Comparison of ENCODE assay signal across 1 cellular context in the genomic region with DNA sequence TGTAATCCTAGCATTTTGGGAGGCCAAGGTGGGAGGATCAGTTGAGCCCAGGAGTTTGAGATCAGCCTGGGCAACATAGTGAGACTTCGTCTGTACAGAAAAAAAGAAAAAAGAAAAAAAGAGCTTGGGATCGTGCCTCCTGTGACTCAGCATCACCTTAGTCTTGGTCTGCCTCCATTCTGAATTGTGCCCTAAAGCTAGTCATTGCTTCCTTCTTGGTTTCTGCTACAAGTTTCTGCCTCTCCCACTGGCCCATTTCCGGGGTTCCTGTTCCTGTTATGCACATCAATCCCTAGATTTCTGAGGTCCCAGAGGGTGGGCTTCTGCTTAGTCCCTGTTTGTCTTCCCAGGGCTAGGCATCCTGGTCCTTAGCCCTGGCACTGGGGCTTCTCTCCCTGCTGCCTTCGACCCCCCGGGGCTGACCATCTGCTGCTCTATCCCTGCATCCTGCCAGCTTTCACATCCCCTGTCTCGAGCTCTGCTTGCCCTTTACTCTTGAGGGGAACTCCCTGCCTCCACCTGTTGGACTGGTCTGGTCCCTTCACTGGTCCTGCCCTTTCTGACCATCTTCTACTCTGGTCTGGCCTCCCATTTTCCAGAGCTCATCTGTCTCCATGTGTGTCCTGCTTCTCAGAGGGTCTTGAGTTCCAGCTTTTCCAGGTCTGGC.
TF ChIP-seq lines count a peak whose summit lies in the region.

No MANE protein-coding gene starts in this region.

TF ChIP-seq in WTC11, 78 proteins besides CTCF, POLR2A, EP300 and RAD21 (continued from another document):
- TF ChIP-seq AFF4 (CRISPR knock-in tag; IDR thresholded peaks at IDR 0.05; ENCODE audit: borderline replicate concordance) (no peak), SMAD3 (CRISPR knock-in tag; IDR thresholded peaks at IDR 0.05; ENCODE audit: borderline replicate concordance) (no peak)
